ENCODE assay signal across 8 cellular contexts in the genomic region with DNA sequence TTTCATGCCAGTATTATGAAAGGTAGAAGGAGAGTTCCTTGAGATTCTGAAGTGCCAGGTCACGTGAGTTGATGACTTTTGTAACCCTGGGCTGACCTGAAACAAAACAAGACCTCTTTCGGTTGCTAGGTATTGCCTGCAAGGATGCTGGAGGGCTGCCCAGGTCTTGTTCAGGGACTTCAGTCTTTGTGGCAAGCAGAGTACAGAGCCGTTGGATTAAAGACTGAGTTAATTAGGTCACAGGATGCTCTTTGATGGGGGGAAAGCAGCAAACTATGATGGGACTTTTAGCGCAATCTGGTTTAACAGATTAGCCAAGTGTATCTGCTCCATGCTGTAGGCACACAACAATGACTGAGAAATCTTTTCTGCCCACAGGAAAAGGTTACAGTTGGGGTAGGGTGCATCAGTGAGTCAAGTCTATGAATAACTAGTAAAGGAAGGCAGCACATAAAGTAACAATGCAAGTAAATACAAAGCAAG. TPM values are rescaled to one million over a fixed set of nuclear protein-coding genes. Genes with fewer than 3 reads are reported as not detected.
DNase-seq lines count a peak whose midpoint lies in the region; ATAC-seq and TF ChIP-seq lines count a peak whose summit lies in the region.

No MANE protein-coding gene starts in this region.

- H3K9ac ChIP-seq in BLaER1 treated with 17β-estradiol and CSF1 and Interleukin-3, amounts not matched to agents 10 nM and 100 nM = peak overlapping the region in 8 of 11 experiments; percentile 88 to 98 (median 96); a peak in 13 of 22 replicates

- H3K4me3 ChIP-seq in BLaER1 treated with 17β-estradiol and CSF1 and Interleukin-3, amounts not matched to agents 10 nM and 100 nM = no peak overlapping the region; a peak in 1 of 20 replicates

- intact Hi-C loops in activated CD8-positive, alpha-beta T cell treated with anti-CD3 and anti-CD28 coated beads for 36 hours (cut with micrococcal nuclease) = no loop called here

- peaks cover 2% of the 10 kb centered on the region for H3K9me3 Mint-ChIP-seq in activated CD8-positive, alpha-beta T cell treated with anti-CD3 and anti-CD28 coated beads for 36 hours
- peaks cover 20% of the 10 kb centered on the region for H3K9me3 Mint-ChIP-seq in glutamatergic neuron (ENCODE audit: unreplicated experiment)

- CTCF ChIA-PET in activated CD8-positive, alpha-beta T cell treated with anti-CD3 and anti-CD28 coated beads for 36 hours (lab: Charles Lee) = interaction anchor here (0.6 kb wide), 1 partner anchor 190 kb away, joined by 3 read pairs; no protein-coding TSS in a partner anchor

- H3K9me3 ChIP-seq in BLaER1 treated with 17β-estradiol and CSF1 and Interleukin-3, amounts not matched to agents 10 nM and 100 nM (replicated peaks in 1 of 11) = peaks cover 22 to 40% (median 35%) of the 10 kb centered on the region in 11 experiments

- H3K4me1 Mint-ChIP-seq in activated CD8-positive, alpha-beta T cell treated with anti-CD3 and anti-CD28 coated beads for 36 hours (ENCODE audit: low read depth) = peaks cover 45% of the 10 kb centered on the region
- H3K4me1 Mint-ChIP-seq in glutamatergic neuron (ENCODE audit: low read depth, unreplicated experiment) = peaks cover 17% of the 10 kb centered on the region

- H3K36me3 ChIP-seq in BLaER1 treated with 17β-estradiol and CSF1 and Interleukin-3, amounts not matched to agents 10 nM and 100 nM = peaks cover 0 to 5% (median 0%) of the 10 kb centered on the region in 11 experiments; a peak in 1 of 22 replicates

- H3K4me3 Mint-ChIP-seq in activated CD8-positive, alpha-beta T cell treated with anti-CD3 and anti-CD28 coated beads for 36 hours = peak overlapping the region; percentile 21
- peak overlapping the region; percentile 42 for H3K4me3 Mint-ChIP-seq in glutamatergic neuron (ENCODE audit: unreplicated experiment)

- H3K4me1 ChIP-seq in BLaER1 treated with 17β-estradiol and CSF1 and Interleukin-3, amounts not matched to agents 10 nM and 100 nM = peaks cover 26 to 50% (median 45%) of the 10 kb centered on the region in 10 experiments

- H3K27ac ChIP-seq in BLaER1 treated with 17β-estradiol and CSF1 and Interleukin-3, amounts not matched to agents 10 nM and 100 nM = peak overlapping the region in 9 of 11 experiments; percentile 93 to 99 (median 99); a peak in 18 of 22 replicates

- DNase-seq in activated CD8-positive, alpha-beta T cell treated with anti-CD3 and anti-CD28 coated beads for 36 hours = peak; percentile 77
- DNase-seq in glutamatergic neuron (no peak), cortex of kidney (lab: John Stamatoyannopoulos, UW) (no peak), NCI-H69 (lab: John Stamatoyannopoulos, UW) (no peak), COLO668 (lab: John Stamatoyannopoulos, UW; ENCODE audit: unreplicated experiment) (no peak)

- ATAC-seq in HG03378 (IDR thresholded peaks at IDR 0.05; ENCODE audit: unreplicated experiment) (peak; percentile 32), SK-N-SH treated with all-trans-retinoic acid at 6 μM for 48 hours (no peak)
- peak; percentile 51 for ATAC-seq in activated CD8-positive, alpha-beta T cell treated with anti-CD3 and anti-CD28 coated beads for 36 hours

- POLR2A ChIA-PET in activated CD8-positive, alpha-beta T cell treated with anti-CD3 and anti-CD28 coated beads for 36 hours (lab: Charles Lee) = interaction anchor here (0.6 to 0.8 kb wide), 2 partner anchors 9 to 12 kb away, joined by 3 to 4 read pairs; no protein-coding TSS in a partner anchor

- peak overlapping the region; percentile 72 to 98 (median 89); a peak in 21 of 22 replicates for H3K4me2 ChIP-seq in BLaER1 treated with 17β-estradiol and CSF1 and Interleukin-3, amounts not matched to agents 10 nM and 100 nM

- TF ChIP-seq CTCF in activated CD8-positive, alpha-beta T cell treated with anti-CD3 and anti-CD28 coated beads for 36 hours (IDR thresholded peaks at IDR 0.05) = no peak
- no peak for TF ChIP-seq CTCF in glutamatergic neuron (IDR thresholded peaks at IDR 0.05; ENCODE audit: partially characterized antibody, unreplicated experiment)

- peak overlapping the region; percentile 81 for H3K27ac Mint-ChIP-seq in activated CD8-positive, alpha-beta T cell treated with anti-CD3 and anti-CD28 coated beads for 36 hours
- H3K27ac Mint-ChIP-seq in glutamatergic neuron (ENCODE audit: unreplicated experiment) = no peak overlapping the region

- H3K36me3 Mint-ChIP-seq in activated CD8-positive, alpha-beta T cell treated with anti-CD3 and anti-CD28 coated beads for 36 hours (ENCODE audit: low read depth) = peaks cover 4% of the 10 kb centered on the region
- no peaks in the 10 kb centered on the region for H3K36me3 Mint-ChIP-seq in glutamatergic neuron (ENCODE audit: unreplicated experiment)

- H4K20me1 ChIP-seq in BLaER1 treated with 17β-estradiol and CSF1 and Interleukin-3, amounts not matched to agents 10 nM and 100 nM = no peaks in the 10 kb centered on the region

- no peaks in the 10 kb centered on the region for H3K27me3 ChIP-seq in BLaER1 treated with 17β-estradiol and CSF1 and Interleukin-3, amounts not matched to agents 10 nM and 100 nM

- no peaks in the 10 kb centered on the region for H3K27me3 Mint-ChIP-seq in activated CD8-positive, alpha-beta T cell treated with anti-CD3 and anti-CD28 coated beads for 36 hours
- H3K27me3 Mint-ChIP-seq in glutamatergic neuron (ENCODE audit: unreplicated experiment) = peaks cover 6% of the 10 kb centered on the region

TF ChIP-seq in SK-N-SH treated with all-trans-retinoic acid at 6 μM for 48 hours, 23 proteins besides CTCF, POLR2A, EP300 and RAD21 (continues in another document):
- TF ChIP-seq RARB (CRISPR knock-in tag; IDR thresholded peaks at IDR 0.05) (no peak), ESRRG (CRISPR knock-in tag; IDR thresholded peaks at IDR 0.05) (no peak), TOX (CRISPR knock-in tag; IDR thresholded peaks at IDR 0.05; ENCODE audit: borderline replicate concordance) (no peak), ZFP3 (CRISPR knock-in tag; IDR thresholded peaks at IDR 0.05) (no peak), ZC3H10 (CRISPR knock-in tag; IDR thresholded peaks at IDR 0.05) (no peak), BACH2 (CRISPR knock-in tag; IDR thresholded peaks at IDR 0.05; ENCODE audit: borderline replicate concordance) (no peak), ARNTL (CRISPR knock-in tag; IDR thresholded peaks at IDR 0.05; ENCODE audit: borderline replicate concordance, low read depth) (no peak), ISL1 (CRISPR knock-in tag; IDR thresholded peaks at IDR 0.05) (no peak), ZNF565 (CRISPR knock-in tag; conservative IDR thresholded peaks at IDR 0.05; ENCODE audit: low read depth) (no peak), GLIS3 (CRISPR knock-in tag; IDR thresholded peaks at IDR 0.05) (no peak), CSDC2 (CRISPR knock-in tag; IDR thresholded peaks at IDR 0.05) (no peak)
- TF ChIP-seq, protein P1, sequence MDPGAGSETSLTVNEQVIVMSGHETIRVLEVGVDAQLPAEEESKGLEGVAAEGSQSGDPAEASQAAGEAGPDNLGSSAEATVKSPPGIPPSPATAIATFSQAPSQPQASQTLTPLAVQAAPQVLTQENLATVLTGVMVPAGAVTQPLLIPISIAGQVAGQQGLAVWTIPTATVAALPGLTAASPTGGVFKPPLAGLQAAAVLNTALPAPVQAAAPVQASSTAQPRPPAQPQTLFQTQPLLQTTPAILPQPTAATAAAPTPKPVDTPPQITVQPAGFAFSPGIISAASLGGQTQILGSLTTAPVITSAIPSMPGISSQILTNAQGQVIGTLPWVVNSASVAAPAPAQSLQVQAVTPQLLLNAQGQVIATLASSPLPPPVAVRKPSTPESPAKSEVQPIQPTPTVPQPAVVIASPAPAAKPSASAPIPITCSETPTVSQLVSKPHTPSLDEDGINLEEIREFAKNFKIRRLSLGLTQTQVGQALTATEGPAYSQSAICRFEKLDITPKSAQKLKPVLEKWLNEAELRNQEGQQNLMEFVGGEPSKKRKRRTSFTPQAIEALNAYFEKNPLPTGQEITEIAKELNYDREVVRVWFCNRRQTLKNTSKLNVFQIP (CRISPR knock-in tag; IDR thresholded peaks at IDR 0.05; ENCODE audit: borderline replicate concordance, low read depth) = no peak
- TF ChIP-seq, protein P2, sequence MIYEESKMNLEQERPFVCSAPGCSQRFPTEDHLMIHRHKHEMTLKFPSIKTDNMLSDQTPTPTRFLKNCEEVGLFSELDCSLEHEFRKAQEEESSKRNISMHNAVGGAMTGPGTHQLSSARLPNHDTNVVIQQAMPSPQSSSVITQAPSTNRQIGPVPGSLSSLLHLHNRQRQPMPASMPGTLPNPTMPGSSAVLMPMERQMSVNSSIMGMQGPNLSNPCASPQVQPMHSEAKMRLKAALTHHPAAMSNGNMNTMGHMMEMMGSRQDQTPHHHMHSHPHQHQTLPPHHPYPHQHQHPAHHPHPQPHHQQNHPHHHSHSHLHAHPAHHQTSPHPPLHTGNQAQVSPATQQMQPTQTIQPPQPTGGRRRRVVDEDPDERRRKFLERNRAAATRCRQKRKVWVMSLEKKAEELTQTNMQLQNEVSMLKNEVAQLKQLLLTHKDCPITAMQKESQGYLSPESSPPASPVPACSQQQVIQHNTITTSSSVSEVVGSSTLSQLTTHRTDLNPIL (CRISPR knock-in tag; IDR thresholded peaks at IDR 0.05; ENCODE audit: low read depth) = no peak
- TF ChIP-seq, protein P3, sequence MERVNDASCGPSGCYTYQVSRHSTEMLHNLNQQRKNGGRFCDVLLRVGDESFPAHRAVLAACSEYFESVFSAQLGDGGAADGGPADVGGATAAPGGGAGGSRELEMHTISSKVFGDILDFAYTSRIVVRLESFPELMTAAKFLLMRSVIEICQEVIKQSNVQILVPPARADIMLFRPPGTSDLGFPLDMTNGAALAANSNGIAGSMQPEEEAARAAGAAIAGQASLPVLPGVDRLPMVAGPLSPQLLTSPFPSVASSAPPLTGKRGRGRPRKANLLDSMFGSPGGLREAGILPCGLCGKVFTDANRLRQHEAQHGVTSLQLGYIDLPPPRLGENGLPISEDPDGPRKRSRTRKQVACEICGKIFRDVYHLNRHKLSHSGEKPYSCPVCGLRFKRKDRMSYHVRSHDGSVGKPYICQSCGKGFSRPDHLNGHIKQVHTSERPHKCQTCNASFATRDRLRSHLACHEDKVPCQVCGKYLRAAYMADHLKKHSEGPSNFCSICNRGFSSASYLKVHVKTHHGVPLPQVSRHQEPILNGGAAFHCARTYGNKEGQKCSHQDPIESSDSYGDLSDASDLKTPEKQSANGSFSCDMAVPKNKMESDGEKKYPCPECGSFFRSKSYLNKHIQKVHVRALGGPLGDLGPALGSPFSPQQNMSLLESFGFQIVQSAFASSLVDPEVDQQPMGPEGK (CRISPR knock-in tag; IDR thresholded peaks at IDR 0.05; ENCODE audit: borderline replicate concordance) = no peak

RNA-seq across cellular contexts. Expression of gene ELOVL5, which starts 12.8 kb away (rescaled TPM):
- total RNA-seq in activated CD8-positive, alpha-beta T cell treated with anti-CD3 and anti-CD28 coated beads for 36 hours = 10 to 100 TPM; 88.3 to 92.7 TPM
- 97.2 TPM for total RNA-seq in glutamatergic neuron (ENCODE audit: unreplicated experiment)
